8 cellular contexts compared by ENCODE assay signal in genomic region chr1:224615861-224616760, GRCh38. TPM values are rescaled to one million over a fixed set of nuclear protein-coding genes. Genes with fewer than 3 reads are reported as not detected.
DNase-seq lines count a peak whose midpoint lies in the region; ATAC-seq, FAIRE-seq and TF ChIP-seq lines count a peak whose summit lies in the region.

Gene CNIH3 (plus strand): TSS chr1:224616317. CDS start chr1:224617175, 858 bp downstream.

- H3K9me3 ChIP-seq in CD8-positive, alpha-beta memory T cell (ENCODE audit: low read length) = no peaks in the 10 kb centered on the region
- H3K9me3 ChIP-seq in breast epithelium = no peaks in the 10 kb centered on the region
- H3K9me3 ChIP-seq in HepG2 (ENCODE audit: low read length) = no peaks in the 10 kb centered on the region
- no peaks in the 10 kb centered on the region for H3K9me3 ChIP-seq in suprapubic skin

- no peaks in the 10 kb centered on the region for H3K36me3 ChIP-seq in CD8-positive, alpha-beta memory T cell (ENCODE audit: insufficient read depth, low read length)
- H3K36me3 ChIP-seq in breast epithelium (no peaks in the 10 kb centered on the region), HepG2 (replicated peaks in 1 of 2; ENCODE audit: control insufficient read depth in 1 of 2, insufficient read depth in 2 of 2, low read length in 2 of 2) (no peaks in the 10 kb centered on the region), suprapubic skin (no peaks in the 10 kb centered on the region)

- ATAC-seq in HepG2 (peak; percentile 76), GM18519 (IDR thresholded peaks at IDR 0.05; ENCODE audit: low FRiP score, unreplicated experiment) (no peak)

- H3K27ac ChIP-seq in CD8-positive, alpha-beta memory T cell (ENCODE audit: low read depth, low read length) = no peak within 1 kb of the TSS
- H3K27ac ChIP-seq in breast epithelium = no peak within 1 kb of the TSS
- H3K27ac ChIP-seq in HepG2 (ENCODE audit: extremely low read length, insufficient read depth, low read length) = no peak within 1 kb of the TSS
- H3K27ac ChIP-seq in suprapubic skin = no peak within 1 kb of the TSS

- H4K20me1 ChIP-seq in HepG2 (ENCODE audit: insufficient read depth, low read length) = no peaks in the 10 kb centered on the region

- H3K36me3 Mint-ChIP-seq in CD8-positive, alpha-beta memory T cell = no peaks in the 10 kb centered on the region

- H3K27me3 Mint-ChIP-seq in CD8-positive, alpha-beta memory T cell = peaks cover 44 to 66% of the 10 kb centered on the region in 2 donors

- H3K9me3 Mint-ChIP-seq in CD8-positive, alpha-beta memory T cell = no peaks in the 10 kb centered on the region

- no peak within 1 kb of the TSS for H3K9ac ChIP-seq in HepG2 (ENCODE audit: insufficient read depth, low read depth, low read length)

- no peak for TF ChIP-seq RAD21 in HepG2 (CRISPR knock-in tag; IDR thresholded peaks at IDR 0.05)

- intact Hi-C loops in breast epithelium (cut with DNase I; ENCODE audit: low total_unique reads) = no loop called here
- intact Hi-C loops in HepG2 (cut with micrococcal nuclease; ENCODE audit: unreplicated experiment) = no loop called here

- BruUV-seq in HepG2 (replicated peaks; lab: Mats Ljungman, UMichigan) = no TSS peak

- TF ChIP-seq CTCF in breast epithelium (IDR thresholded peaks at IDR 0.05) (no peak), HepG2 (CRISPR knock-in tag; IDR thresholded peaks at IDR 0.05) (no peak), suprapubic skin (IDR thresholded peaks at IDR 0.05) (no peak)

- no peak for FAIRE-seq in HepG2 (lab: Jason Lieb, UNC)

- in situ Hi-C loops in HepG2 (cut with HindIII; ENCODE audit: extremely low pct_ligation_motif_present, low pct_unique_long_range_greater_than_20kb) = no loop called here

- CTCF ChIA-PET in CD8-positive, alpha-beta memory T cell (lab: Charles Lee) = no interaction called here
- CTCF ChIA-PET in HepG2 (lab: Yijun Ruan, JAX; ENCODE audit: low intra/inter-chr PET ratio, low total read pairs) = no interaction called here

- 44% methylated on average over 27 of the region's 91 CpGs for WGBS in HepG2 (ENCODE audit: low lambda C conversion rate)
- WGBS in suprapubic skin = under 1% methylated on average over 45 of the region's 91 CpGs

- peak in 4 of 5 donors; percentile 10 to 56 (median 28) for DNase-seq in CD8-positive, alpha-beta memory T cell
- DNase-seq in HuH-7 (ENCODE audit: low spot score) = peak; percentile 53
- DNase-seq in SK-N-DZ (ENCODE audit: low spot score) = peak; percentile 50
- DNase-seq in breast epithelium (ENCODE audit: low spot score in 2 of 2) = no peak
- no peak for DNase-seq in HepG2 (ENCODE audit: low spot score)
- DNase-seq in suprapubic skin (ENCODE audit: low spot score in 2 of 2) = no peak
- DNase-seq in NK-92 (lab: John Stamatoyannopoulos, UW; ENCODE audit: unreplicated experiment) = no peak

- H3K27me3 ChIP-seq in CD8-positive, alpha-beta memory T cell (ENCODE audit: insufficient read depth, low read length, poor library complexity, severe bottlenecking) = peaks cover 35% of the 10 kb centered on the region
- peaks cover 2 to 29% of the 10 kb centered on the region in 2 donors for H3K27me3 ChIP-seq in breast epithelium
- H3K27me3 ChIP-seq in HepG2 (ENCODE audit: control insufficient read depth in 1 of 2, insufficient read depth in 2 of 2, low read length in 2 of 2) = peaks cover 1 to 37% of the 10 kb centered on the region in 2 experiments; a peak in 4 of 5 replicates
- peaks cover 50% of the 10 kb centered on the region for H3K27me3 ChIP-seq in suprapubic skin

- TF ChIP-seq EP300 in HepG2 (IDR thresholded peaks at IDR 0.05; ENCODE audit: low read depth in 2 of 2, low read length in 2 of 2) (no peak), HepG2 (CRISPR knock-in tag; IDR thresholded peaks at IDR 0.05; ENCODE audit: borderline replicate concordance) (no peak), suprapubic skin (IDR thresholded peaks at IDR 0.05) (no peak)

- no peak within 1 kb of the TSS for H3K4me2 ChIP-seq in HepG2 (ENCODE audit: low read depth, low read length)

- H3K27ac Mint-ChIP-seq in CD8-positive, alpha-beta memory T cell = peak within 1 kb of the TSS in 5 of 8 donors; percentile 5 to 58 (median 54)

- H3K4me3 Mint-ChIP-seq in CD8-positive, alpha-beta memory T cell = peak within 1 kb of the TSS; percentile 71 to 91 (median 77)

- peaks cover 24 to 38% (median 31%) of the 10 kb centered on the region in 3 donors for H3K4me1 Mint-ChIP-seq in CD8-positive, alpha-beta memory T cell

- POLR2A ChIA-PET in CD8-positive, alpha-beta memory T cell (lab: Charles Lee) = no interaction called here
- POLR2A ChIA-PET in HepG2 (lab: Yijun Ruan, JAX) = no interaction called here

- peak within 1 kb of the TSS; percentile 23 for H3K4me3 ChIP-seq in CD8-positive, alpha-beta memory T cell (ENCODE audit: low read length)
- H3K4me3 ChIP-seq in breast epithelium = peak within 1 kb of the TSS; percentile 39 to 71 (median 53)
- H3K4me3 ChIP-seq in HepG2 (replicated peaks in 1 of 3; ENCODE audit: insufficient read depth in 1 of 3, low read depth in 2 of 3, low read length in 3 of 3) = no peak within 1 kb of the TSS
- H3K4me3 ChIP-seq in suprapubic skin = peak within 1 kb of the TSS; percentile 64

- H2AFZ ChIP-seq in HepG2 (ENCODE audit: low read length) = no peak within 1 kb of the TSS

- no peaks in the 10 kb centered on the region for H3K79me2 ChIP-seq in HepG2 (ENCODE audit: insufficient read depth, low read length)

- TF ChIP-seq POLR2A in breast epithelium (IDR thresholded peaks at IDR 0.05) (no peak), HepG2 (IDR thresholded peaks at IDR 0.05; ENCODE audit: insufficient read depth in 1 of 2, low read depth in 2 of 2, low read length in 2 of 2) (no peak), suprapubic skin (IDR thresholded peaks at IDR 0.05) (no peak)

- peaks cover 25% of the 10 kb centered on the region for H3K4me1 ChIP-seq in CD8-positive, alpha-beta memory T cell (ENCODE audit: insufficient read depth, low read length)
- H3K4me1 ChIP-seq in breast epithelium = peaks cover 0 to 12% of the 10 kb centered on the region in 2 donors
- H3K4me1 ChIP-seq in HepG2 (ENCODE audit: insufficient read depth, low read length) = no peaks in the 10 kb centered on the region
- peaks cover 21% of the 10 kb centered on the region for H3K4me1 ChIP-seq in suprapubic skin

TF ChIP-seq in HepG2, 621 proteins besides CTCF, POLR2A, EP300 and RAD21:
- TF ChIP-seq CCAR2 (optimal IDR thresholded peaks at IDR 0.05; ENCODE audit: low read depth, low read length) = no peak
- TF ChIP-seq TIGD3 (CRISPR knock-in tag; IDR thresholded peaks at IDR 0.05; ENCODE audit: borderline replicate concordance) = no peak
- peak; percentile 56; the same call in 1 of the 2 replicates for TF ChIP-seq MTF2 (CRISPR knock-in tag; IDR thresholded peaks at IDR 0.05; ENCODE audit: borderline replicate concordance)
TF ChIP-seq in HepG2: peak in this region for 1.

RNA-seq across cellular contexts. Expression of gene CNIH3, which starts in this region (rescaled TPM):
- total RNA-seq in CD8-positive, alpha-beta memory T cell = 1 to 10 TPM; 1.1 to 1.6 TPM
- polyA plus RNA-seq in CD8-positive, alpha-beta memory T cell = 1.5 TPM
- polyA plus RNA-seq in SK-N-DZ (2014; cell fraction: cytosol; rRNA removed) = 0.75 and 2.8 TPM in 2 replicates
- polyA plus RNA-seq in SK-N-DZ (2014; cell fraction: nucleus; rRNA removed) = 1.5 and 2.1 TPM in 2 replicates
- total RNA-seq in breast epithelium (1 to 10 TPM; 3.8 to 5.2 (median 4.4) TPM), HepG2 (2016; rRNA removed; fragmentation: Illumina TruSeq; extraction: Trizol) (0.55 and 1.1 TPM in 2 replicates), suprapubic skin (1 to 10 TPM in 1 of 4 donors, under 1 TPM in 2, not detected in 1; 0.57 to 6.7 (median 0.62) TPM)
- 2.8 and 4.6 TPM in 2 replicates for total RNA-seq in HepG2 (2016; cell fraction: cytosol; rRNA removed; fragmentation: Illumina TruSeq; extraction: Trizol; ENCODE audit: low read depth)
- total RNA-seq in HepG2 (2016; cell fraction: insoluble cytoplasmic fraction; rRNA removed; fragmentation: Illumina TruSeq; extraction: Trizol) = 0.98 and 1.0 TPM in 2 replicates
- 1.9 and 3.1 TPM in 2 replicates for total RNA-seq in HepG2 (2016; cell fraction: membrane; rRNA removed; fragmentation: Illumina TruSeq; extraction: Trizol)
- 0.56 and 1.2 TPM in 2 replicates for total RNA-seq in HepG2 (2016; cell fraction: nucleus; rRNA removed; fragmentation: Illumina TruSeq; extraction: Trizol)
- 0.36 and 0.99 TPM in 2 replicates for polyA plus RNA-seq in HepG2 (2011; rRNA removed)
- 0.27 and 0.42 TPM in 2 replicates for polyA plus RNA-seq in HepG2 (2011; cell fraction: cytosol; rRNA removed)
- 0.74 and 0.87 TPM in 2 replicates for polyA plus RNA-seq in HepG2 (2011; cell fraction: nucleus; rRNA removed)
- polyA plus RNA-seq in HepG2 (2012) = 0.61 and 0.94 TPM in 2 replicates
- polyA plus RNA-seq in HepG2 (2016; cell fraction: cytosol; fragmentation: Illumina TruSeq; extraction: Trizol; ENCODE audit: low read depth) = 4.1 and 4.3 TPM in 2 replicates
- 0.69 and 0.95 TPM in 2 replicates for polyA plus RNA-seq in HepG2 (2016; cell fraction: insoluble cytoplasmic fraction; fragmentation: Illumina TruSeq; extraction: Trizol; ENCODE audit: low read depth)
- polyA plus RNA-seq in HepG2 (2016; cell fraction: membrane; fragmentation: Illumina TruSeq; extraction: Trizol; ENCODE audit: low read depth) = 2.4 and 2.5 TPM in 2 replicates
- polyA plus RNA-seq in HepG2 (2016; cell fraction: nucleus; fragmentation: Illumina TruSeq; extraction: Trizol; ENCODE audit: insufficient read depth, low read depth) = 0.85 TPM in 1 of 2 replicates, not detected in the other
- 0.37 and 0.48 TPM in 2 replicates for polyA minus RNA-seq in HepG2 (2011; rRNA and poly(A)+ RNA removed; ENCODE audit: low replicate concordance)
- 0.99 TPM in 1 of 2 replicates, not detected in the other for polyA minus RNA-seq in HepG2 (2011; cell fraction: cytosol; rRNA and poly(A)+ RNA removed)
- 1.7 and 2.6 TPM in 2 replicates for polyA minus RNA-seq in HepG2 (2011; cell fraction: nucleus; rRNA and poly(A)+ RNA removed)

Comparison
In these comparisons a context has a peak if more than half of its experiments do, and no peak if none do; other contexts are left out.
1. DNase-seq: peak in CD8-positive, alpha-beta memory T cell (4 of 5), HuH-7 (single experiment) and SK-N-DZ (single experiment); none in breast epithelium (0 of 2), HepG2 (single experiment), suprapubic skin (0 of 2) and NK-92 (single experiment).
2. H3K4me3 ChIP-seq: peak in CD8-positive, alpha-beta memory T cell (single experiment), breast epithelium (3 of 3) and suprapubic skin (single experiment); none in HepG2 (0 of 3).